In the genomic region with DNA sequence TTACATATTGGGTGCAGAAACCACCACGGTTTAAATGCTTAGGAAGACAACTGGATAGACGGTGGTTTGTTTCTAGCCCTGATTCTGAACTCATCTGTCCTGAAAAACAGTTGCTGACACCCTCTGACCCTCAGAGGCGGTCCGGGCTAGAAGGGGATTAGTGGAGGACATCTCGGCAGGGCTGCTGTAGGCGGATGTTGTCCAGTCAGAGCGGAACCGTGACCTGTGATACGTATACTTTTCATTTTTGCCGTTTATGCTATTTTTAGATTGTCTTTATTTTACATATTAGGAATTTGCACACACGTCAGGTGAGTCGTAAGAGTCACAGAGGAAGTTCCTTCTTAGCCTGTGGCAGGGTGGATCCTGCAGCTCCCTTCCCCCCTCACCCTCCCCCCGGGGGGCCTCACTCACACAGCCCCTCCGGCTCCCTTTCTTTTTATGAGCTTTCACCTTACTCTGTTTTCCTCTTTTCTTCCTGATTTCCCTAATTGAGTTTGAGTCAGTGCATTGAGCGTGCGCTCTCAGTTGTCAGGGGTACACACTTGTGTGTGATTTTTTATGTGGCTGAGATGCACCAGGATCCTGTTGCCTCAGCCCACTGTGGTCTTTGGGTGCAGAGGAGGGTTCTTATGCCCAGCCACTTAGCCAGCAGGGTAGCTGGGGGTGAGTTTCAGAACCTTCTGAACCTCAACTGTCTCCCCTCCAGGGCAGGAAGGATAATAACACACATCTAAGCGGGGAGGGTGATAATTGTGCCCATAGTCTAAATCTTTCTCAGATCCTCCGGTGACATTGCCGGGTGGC, we compare ENCODE assay signal across 8 cellular contexts.
DNase-seq lines count a peak whose midpoint lies in the region; ATAC-seq and TF ChIP-seq lines count a peak whose summit lies in the region.

No MANE protein-coding gene starts in this region.

- peak; percentile 65 for ATAC-seq in HG02870 (IDR thresholded peaks at IDR 0.05; ENCODE audit: unreplicated experiment)
- ATAC-seq in activated CD8-positive, alpha-beta T cell treated with anti-CD3 and anti-CD28 coated beads for 36 hours: peak; percentile 54

- peaks cover 33% of the 10 kb centered on the region for H3K36me3 Mint-ChIP-seq in activated CD8-positive, alpha-beta T cell treated with anti-CD3 and anti-CD28 coated beads for 36 hours (ENCODE audit: low read depth)
- H3K36me3 Mint-ChIP-seq in nephron (ENCODE audit: low read depth): peaks cover 15% of the 10 kb centered on the region

- no peaks in the 10 kb centered on the region for H3K27me3 Mint-ChIP-seq in activated CD8-positive, alpha-beta T cell treated with anti-CD3 and anti-CD28 coated beads for 36 hours
- H3K27me3 Mint-ChIP-seq in nephron (ENCODE audit: low read depth): peaks cover 3% of the 10 kb centered on the region

- POLR2A ChIA-PET in activated CD8-positive, alpha-beta T cell treated with anti-CD3 and anti-CD28 coated beads for 36 hours (lab: Charles Lee): interaction anchor here (0.7 to 3.0 kb wide), 10 partner anchors 9 to 97 kb away, joined by 3 to 21 read pairs (median 3); no protein-coding TSS in a partner anchor

- intact Hi-C loops in activated CD8-positive, alpha-beta T cell treated with anti-CD3 and anti-CD28 coated beads for 36 hours (cut with micrococcal nuclease): loop anchor here (10.0 kb wide), 2 partner anchors 106 to 114 kb away; no protein-coding TSS in a partner anchor

- CTCF ChIA-PET in activated CD8-positive, alpha-beta T cell treated with anti-CD3 and anti-CD28 coated beads for 36 hours (lab: Charles Lee): interaction anchor here (0.8 to 3.4 kb wide), 7 partner anchors 9 to 130 kb away, joined by 3 to 17 read pairs (median 3); no protein-coding TSS in a partner anchor

- peaks cover 80% of the 10 kb centered on the region for H3K4me1 Mint-ChIP-seq in activated CD8-positive, alpha-beta T cell treated with anti-CD3 and anti-CD28 coated beads for 36 hours (ENCODE audit: low read depth)
- peaks cover 49% of the 10 kb centered on the region for H3K4me1 Mint-ChIP-seq in nephron

- no peak for TF ChIP-seq CTCF in GM12865 (IDR thresholded peaks at IDR 0.05; ENCODE audit: insufficient read depth, low read depth, low read length, missing control alignments)
- no peak for TF ChIP-seq CTCF in activated CD8-positive, alpha-beta T cell treated with anti-CD3 and anti-CD28 coated beads for 36 hours (IDR thresholded peaks at IDR 0.05)
- no peak for TF ChIP-seq CTCF in nephron (IDR thresholded peaks at IDR 0.05; ENCODE audit: unreplicated experiment in 3 of 3)

- peak overlapping the region; percentile 32 for H3K4me3 ChIP-seq in GM12865 (ENCODE audit: low read depth, low read length)

- H3K4me3 Mint-ChIP-seq in activated CD8-positive, alpha-beta T cell treated with anti-CD3 and anti-CD28 coated beads for 36 hours: peak overlapping the region; percentile 60
- H3K4me3 Mint-ChIP-seq in nephron: no peak overlapping the region

- H3K27ac Mint-ChIP-seq in activated CD8-positive, alpha-beta T cell treated with anti-CD3 and anti-CD28 coated beads for 36 hours: peak overlapping the region; percentile 91
- peak overlapping the region in 2 of 3 experiments; percentile 9 to 12 for H3K27ac Mint-ChIP-seq in nephron

- no peaks in the 10 kb centered on the region for H3K9me3 Mint-ChIP-seq in activated CD8-positive, alpha-beta T cell treated with anti-CD3 and anti-CD28 coated beads for 36 hours
- H3K9me3 Mint-ChIP-seq in nephron: no peaks in the 10 kb centered on the region

- peak; percentile 77 for DNase-seq in GM12865 (ENCODE audit: low read depth)
- peak; percentile 63 for DNase-seq in activated CD8-positive, alpha-beta T cell treated with anti-CD3 and anti-CD28 coated beads for 36 hours
- DNase-seq in NCI-H446 (lab: John Stamatoyannopoulos, UW): no peak
- DNase-seq in NCI-H524 (lab: John Stamatoyannopoulos, UW): no peak
- no peak for DNase-seq in NCI-H2196 treated with DMSO at 0.1 percent for 48 hours (lab: John Stamatoyannopoulos, UW; ENCODE audit: unreplicated experiment)
- no peak for DNase-seq in superior temporal gyrus (ENCODE audit: extremely low spot score)

Comparison
In these comparisons a context has a peak if more than half of its experiments do, and no peak if none do; other contexts are left out.
1. DNase-seq: peak in GM12865 (single experiment) and activated CD8-positive, alpha-beta T cell treated with anti-CD3 and anti-CD28 coated beads for 36 hours (single experiment); none in NCI-H446 (0 of 2), NCI-H524 (0 of 2), NCI-H2196 treated with DMSO at 0.1 percent for 48 hours (single experiment) and superior temporal gyrus (single experiment).